Comparison of ENCODE assay signal across 29 cellular contexts in the genomic region with DNA sequence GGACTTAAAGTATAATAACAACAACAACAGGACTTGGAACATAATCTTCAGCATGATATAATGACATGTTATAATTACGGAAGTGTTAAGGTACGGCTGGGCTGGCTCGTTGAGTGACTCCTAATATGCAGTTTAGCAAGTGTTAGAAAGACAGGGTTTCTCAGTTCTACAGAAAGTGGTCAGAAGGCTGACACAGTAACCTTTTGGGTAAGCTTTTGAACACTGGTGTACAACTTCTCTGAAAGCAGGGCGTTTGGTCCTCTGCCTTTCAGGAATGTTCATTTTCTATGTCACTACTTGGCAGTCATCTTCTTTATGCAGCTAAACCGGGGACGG.
"Had no signal": no experiment of that assay in that cellular context is flagged by ENCODE, and none has a peak within 500 bp of the region (broad histone marks: within the 10 kb centered on the region; RNA-seq: fewer than 3 reads in every experiment).

No MANE protein-coding gene starts in this region.

- FAIRE-seq: islet of Langerhans, kidney had no signal

- DNase-seq: immature natural killer cell; kidney; left ventricle myocardium inferior; mesendoderm; naive B cell; natural killer cell; nephron progenitor cell; occipital lobe; right lobe of liver; stimulated activated CD4-positive, alpha-beta T cell treated with anti-CD3 and anti-CD28 coated beads, Interleukin-1b, Interleukin-23, amount 100 ng/mL, for 48 hours; stimulated activated CD4-positive, alpha-beta T cell treated with anti-CD3 and anti-CD28 coated beads, Interleukin-2, amount 100 ng/mL, for 48 hours; stimulated activated CD4-positive, alpha-beta T cell treated with anti-CD3 and anti-CD28 coated beads, Interleukin-4, amount 100 ng/mL, for 4 hours; stimulated activated CD8-positive, alpha-beta memory T cell treated with anti-CD3 and anti-CD28 coated beads, Interleukin-4, amount 100 ng/mL, for 48 hours; stimulated activated naive CD4-positive, alpha-beta T cell treated with Interleukin-2 at 50 U/mL for 16 hours; stimulated activated naive CD8-positive, alpha-beta T cell treated with anti-CD3 and anti-CD28 coated beads, Interleukin-15, amount 100 ng/mL, for 72 hours; uterus had no signal

- H3K9me3 ChIP-seq: neutrophil, suprapubic skin had no signal

- H3K27me3 Mint-ChIP-seq: naive B cell; stimulated activated memory B cell treated with anti-CD40 and anti-IgM and Interleukin-4, amounts not matched to agents 10 μg/mL and 1 μg/mL and 100 μg/mL, for 72 hours; stimulated activated naive CD8-positive, alpha-beta T cell treated with anti-CD3 and anti-CD28 coated beads, Interleukin-15, amount 100 ng/mL, for 72 hours had no signal

- H3K27ac Mint-ChIP-seq: mesothelial cell of epicardium; naive B cell; nephron progenitor cell; neural progenitor cell; progenitor cell of endocrine pancreas; stimulated activated memory B cell treated with anti-CD40 and anti-IgM and Interleukin-4, amounts not matched to agents 10 μg/mL and 1 μg/mL and 100 μg/mL, for 72 hours; type B pancreatic cell had no signal

- H3K9me3 Mint-ChIP-seq: immature natural killer cell, type B pancreatic cell had no signal

- H3K79me2 ChIP-seq: parathyroid adenoma had no signal

- H3K36me3 Mint-ChIP-seq: stimulated activated memory B cell treated with anti-CD40 and anti-IgM and Interleukin-4, amounts not matched to agents 10 μg/mL and 1 μg/mL and 100 μg/mL, for 72 hours had no signal

- H3K4me3 Mint-ChIP-seq: immature natural killer cell; mesothelial cell of epicardium; naive B cell; natural killer cell; nephron progenitor cell; neural progenitor cell; stimulated activated memory B cell treated with anti-CD40 and anti-IgM and Interleukin-4, amounts not matched to agents 10 μg/mL and 1 μg/mL and 100 μg/mL, for 72 hours; stimulated activated naive CD8-positive, alpha-beta T cell treated with anti-CD3 and anti-CD28 coated beads, Interleukin-15, amount 100 ng/mL, for 72 hours; type B pancreatic cell had no signal

- H3K9ac ChIP-seq: neural progenitor cell, parathyroid adenoma had no signal

- H3K36me3 ChIP-seq: neutrophil, right atrium auricular region, right lobe of liver, suprapubic skin, uterus had no signal

- H2AFZ ChIP-seq: neural progenitor cell, parathyroid adenoma had no signal

- H3K27ac ChIP-seq: left ventricle myocardium inferior, neural progenitor cell, neutrophil, parathyroid adenoma, right atrium auricular region, right lobe of liver, suprapubic skin, tibial nerve, uterus had no signal

- H3K27me3 ChIP-seq: neural progenitor cell, neutrophil, right atrium auricular region, right lobe of liver, suprapubic skin, tibial nerve, uterus had no signal

- H3K4me1 Mint-ChIP-seq: naive B cell; stimulated activated memory B cell treated with anti-CD40 and anti-IgM and Interleukin-4, amounts not matched to agents 10 μg/mL and 1 μg/mL and 100 μg/mL, for 72 hours had no signal

- H3K4me1 ChIP-seq: parathyroid adenoma, right atrium auricular region, right lobe of liver, tibial nerve, uterus had no signal

- H3K4me3 ChIP-seq: left ventricle myocardium inferior, lung, neural progenitor cell, right atrium auricular region, right lobe of liver, smooth muscle cell, suprapubic skin, tibial nerve, uterus had no signal

- ATAC-seq: natural killer cell; right lobe of liver; stimulated activated naive CD8-positive, alpha-beta T cell treated with anti-CD3 and anti-CD28 coated beads, Interleukin-15, amount 100 ng/mL, for 72 hours had no signal

- H3K4me2 ChIP-seq: neural progenitor cell, smooth muscle cell had no signal
